In genomic region chr12:23719493-23719892, GRCh38 we compare ENCODE assay signal across 8 cellular contexts.
"Had no signal": no experiment of that assay in that cellular context is flagged by ENCODE, and none has a peak within 500 bp of the region (broad histone marks: within the 10 kb centered on the region; RNA-seq: fewer than 3 reads in every experiment).

No MANE protein-coding gene starts in this region.

- ATAC-seq: GM12878 had no signal

- DNase-seq: GDM1, GF-D8 had no signal

- FAIRE-seq: G401.6, GM12878, GM12891, GM12892, GM18507, GM19239 had no signal

- H3K4me3 ChIP-seq: GM12878 had no signal
